Comparison of ENCODE assay signal across 15 cellular contexts in genomic region chr11:62896049-62896448, GRCh38. TPM values are rescaled to one million over a fixed set of nuclear protein-coding genes. Genes with fewer than 3 reads are reported as not detected.
"Had no signal": no experiment of that assay in that cellular context is flagged by ENCODE, and none has a peak within 500 bp of the region (broad histone marks: within the 10 kb centered on the region; RNA-seq: fewer than 3 reads in every experiment).

No MANE protein-coding gene starts in this region.

- H3K4me3 ChIP-seq: psoas muscle, sigmoid colon had no signal

- H3K9me3 ChIP-seq: psoas muscle, sigmoid colon had no signal

- H3K9me3 Mint-ChIP-seq: activated B cell treated with CpG ODN at 0.5 μM for 24 hours; activated CD4-positive, alpha-beta T cell treated with anti-CD3 and anti-CD28 coated beads, Interleukin-2, amount 10 ng/mL, durations not matched to agents 24 days and 14 days; dendritic cell treated with granulocyte-macrophage colony-stimulating factor and Interleukin-4, amounts not matched to agents 40 ng/mL and 50 ng/mL, for 4 days; mesothelial cell of epicardium; neural crest cell; stimulated activated naive CD8-positive, alpha-beta T cell treated with anti-CD3 and anti-CD28 coated beads, Interleukin-15, amount 100 ng/mL, for 72 hours had no signal

- ATAC-seq: psoas muscle; stimulated activated naive CD8-positive, alpha-beta T cell treated with anti-CD3 and anti-CD28 coated beads, Interleukin-15, amount 100 ng/mL, for 72 hours had no signal

- H3K27ac ChIP-seq: psoas muscle had no signal

- H3K36me3 ChIP-seq: sigmoid colon had no signal

- H3K4me3 Mint-ChIP-seq: activated B cell treated with CpG ODN at 0.5 μM for 24 hours; activated CD4-positive, alpha-beta T cell treated with anti-CD3 and anti-CD28 coated beads, Interleukin-2, amount 10 ng/mL, durations not matched to agents 24 days and 14 days; activated naive CD8-positive, alpha-beta T cell; brain; dendritic cell treated with granulocyte-macrophage colony-stimulating factor and Interleukin-4, amounts not matched to agents 40 ng/mL and 50 ng/mL, for 4 days; mesothelial cell of epicardium; stimulated activated naive CD8-positive, alpha-beta T cell treated with anti-CD3 and anti-CD28 coated beads, Interleukin-15, amount 100 ng/mL, for 72 hours had no signal

- H3K27ac Mint-ChIP-seq: activated B cell treated with CpG ODN at 0.5 μM for 24 hours; activated CD4-positive, alpha-beta T cell treated with anti-CD3 and anti-CD28 coated beads, Interleukin-2, amount 10 ng/mL, durations not matched to agents 24 days and 14 days; activated naive CD8-positive, alpha-beta T cell; brain; dendritic cell treated with granulocyte-macrophage colony-stimulating factor and Interleukin-4, amounts not matched to agents 40 ng/mL and 50 ng/mL, for 4 days; mesothelial cell of epicardium; stimulated activated naive CD8-positive, alpha-beta T cell treated with anti-CD3 and anti-CD28 coated beads, Interleukin-15, amount 100 ng/mL, for 72 hours had no signal

- DNase-seq: activated B cell treated with CpG ODN at 0.5 μM for 24 hours; activated CD4-positive, alpha-beta T cell treated with anti-CD3 and anti-CD28 coated beads, Interleukin-2, amount 10 ng/mL, durations not matched to agents 24 days and 14 days; activated gamma-delta T cell treated with Interleukin-2 at 50 U/mL for 16 hours; psoas muscle; sigmoid colon; stimulated activated CD4-positive, alpha-beta T cell treated with anti-CD3 and anti-CD28 coated beads, Interleukin-1b, Interleukin-23, amount 100 ng/mL, for 48 hours; stimulated activated naive CD8-positive, alpha-beta T cell treated with anti-CD3 and anti-CD28 coated beads, Interleukin-15, amount 100 ng/mL, for 72 hours; T-helper 2 cell had no signal

- H3K36me3 Mint-ChIP-seq: activated naive CD8-positive, alpha-beta T cell; brain; mesothelial cell of epicardium had no signal

- H3K4me1 Mint-ChIP-seq: activated B cell treated with CpG ODN at 0.5 μM for 24 hours had no signal

- H3K27me3 ChIP-seq: sigmoid colon had no signal

- H3K4me1 ChIP-seq: psoas muscle, sigmoid colon had no signal

RNA-seq across cellular contexts. Expression of gene CHRM1, which starts 25.1 kb away (rescaled TPM):
- total RNA-seq: activated B cell treated with CpG ODN at 0.5 μM for 24 hours; activated CD4-positive, alpha-beta T cell treated with anti-CD3 and anti-CD28 coated beads, Interleukin-2, amount 10 ng/mL, durations not matched to agents 24 days and 14 days; epithelial cell of proximal tubule; neural crest cell; psoas muscle; ureter had no signal
